Comparison of ENCODE assay signal across 21 cellular contexts in the genomic region with DNA sequence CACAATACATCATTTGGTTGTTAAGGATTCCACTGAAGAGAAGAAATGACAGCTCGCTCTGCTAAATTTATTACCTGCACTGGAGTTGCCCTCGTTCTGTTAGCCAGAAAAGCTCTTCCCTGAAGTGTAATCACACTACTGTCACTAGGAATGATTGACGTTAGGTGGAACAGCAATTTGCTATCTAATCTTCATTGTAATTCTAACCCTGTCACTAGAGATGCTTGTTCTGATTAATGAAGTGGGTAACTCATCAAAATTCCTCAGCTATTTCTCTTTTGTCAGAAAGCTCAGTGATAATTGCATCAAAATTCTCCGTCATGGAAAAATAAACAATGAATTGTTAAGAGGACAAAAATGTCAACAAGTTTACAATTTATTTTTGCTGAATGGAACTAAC. TPM values are rescaled to one million over a fixed set of nuclear protein-coding genes. Genes with fewer than 3 reads are reported as not detected.
DNase-seq lines count a peak whose midpoint lies in the region; ATAC-seq and TF ChIP-seq lines count a peak whose summit lies in the region.
"Had no signal": no experiment of that assay in that cellular context is flagged by ENCODE, and none has a peak within 500 bp of the region (broad histone marks: within the 10 kb centered on the region; RNA-seq: fewer than 3 reads in every experiment).

No MANE protein-coding gene starts in this region.

- no peaks in the 10 kb centered on the region for H3F3A ChIP-seq in SK-N-SH (replicated peaks; ENCODE audit: insufficient read depth)

- no peaks in the 10 kb centered on the region for H3K27me3 Mint-ChIP-seq in HFFc6 (ENCODE audit: insufficient read depth)
- H3K27me3 Mint-ChIP-seq: CD4-positive, alpha-beta T cell had no signal

- TF ChIP-seq RAD21 in SK-N-SH (IDR thresholded peaks at IDR 0.05; ENCODE audit: low read length), result no peak

- H3K27ac ChIP-seq in SK-N-SH (ENCODE audit: low read depth in 2 of 2, low read length in 1 of 2), result no peak overlapping the region
- H3K27ac ChIP-seq: RWPE1, SJCRH30 had no signal

- 88% methylated on average over 4 of the region's 4 CpGs for WGBS in SK-N-SH (ENCODE audit: low lambda C conversion rate)

- CTCF ChIA-PET in SK-N-SH (lab: Yijun Ruan, JAX), result no interaction called here

- no peak for ATAC-seq in SK-N-SH treated with all-trans-retinoic acid at 6 μM for 48 hours
- ATAC-seq: GM12878 had no signal

- no peaks in the 10 kb centered on the region for H3K4me1 ChIP-seq in SK-N-SH (ENCODE audit: control insufficient read depth in 1 of 2, insufficient read depth in 2 of 2, low read depth in 1 of 2, low read length in 1 of 2)
- H3K4me1 ChIP-seq: HAP-1, SJCRH30 had no signal

- POLR2A ChIA-PET in SK-N-SH (lab: Yijun Ruan, JAX), result no interaction called here

- no peak for TF ChIP-seq CTCF in SK-N-SH (IDR thresholded peaks at IDR 0.05)
- no peak for TF ChIP-seq CTCF in HFFc6 (IDR thresholded peaks at IDR 0.05)

- H3K27ac Mint-ChIP-seq in HFFc6, result no peak overlapping the region
- H3K27ac Mint-ChIP-seq: CD4-positive, alpha-beta T cell had no signal

- H3K9me2 ChIP-seq in SK-N-SH, result no peaks in the 10 kb centered on the region

- H3K36me3 ChIP-seq in SK-N-SH (replicated peaks in 1 of 2; ENCODE audit: control insufficient read depth in 1 of 2, insufficient read depth in 2 of 2, low read length in 1 of 2), result no peaks in the 10 kb centered on the region
- H3K36me3 ChIP-seq: HAP-1, SJCRH30 had no signal

- H3K9ac ChIP-seq in SK-N-SH, result no peak overlapping the region

- no peaks in the 10 kb centered on the region for H3K36me3 Mint-ChIP-seq in HFFc6 (ENCODE audit: low read depth)

- no peak overlapping the region for H3K4me3 ChIP-seq in SK-N-SH (ENCODE audit: low read depth in 2 of 2, low read length in 1 of 2)
- H3K4me3 ChIP-seq: GM12878, HAP-1, SJCRH30 had no signal

- no peak overlapping the region for H2AFZ ChIP-seq in SK-N-SH (ENCODE audit: low read depth)

- H3K4me2 ChIP-seq in SK-N-SH, result no peak overlapping the region

- H4K20me1 ChIP-seq in SK-N-SH (ENCODE audit: insufficient read depth), result no peaks in the 10 kb centered on the region

- H3K9me3 Mint-ChIP-seq in HFFc6, result no peaks in the 10 kb centered on the region

- DNase-seq in SK-N-SH (no peak), HFFc6 (peak; percentile 1), left kidney (ENCODE audit: low read depth, low spot score) (peak; percentile 81), renal cortical epithelial cell (ENCODE audit: low read depth) (peak; percentile 12), AG20443 (ENCODE audit: low spot score) (no peak), NK-92 (lab: John Stamatoyannopoulos, UW; ENCODE audit: unreplicated experiment) (no peak), SHP77 (lab: John Stamatoyannopoulos, UW) (no peak)
- DNase-seq: Calu3; CD4-positive, alpha-beta T cell; DMS53; KG1; NCI-H1048; NCI-H1694; NCI-H446; NCI-H69; SJCRH30; SW 1271 had no signal

- H3K4me3 Mint-ChIP-seq in HFFc6, result no peak overlapping the region
- H3K4me3 Mint-ChIP-seq: CD4-positive, alpha-beta T cell had no signal

- peaks cover 8% of the 10 kb centered on the region for H3K4me1 Mint-ChIP-seq in HFFc6 (ENCODE audit: low read depth)

- H3K79me2 ChIP-seq in SK-N-SH (ENCODE audit: insufficient read depth), result no peaks in the 10 kb centered on the region

- TF ChIP-seq EP300 in SK-N-SH (IDR thresholded peaks at IDR 0.05; ENCODE audit: borderline replicate concordance in 1 of 2, low read depth in 1 of 2, low read length in 1 of 2), result no peak

- H3K27me3 ChIP-seq in SK-N-SH (ENCODE audit: insufficient read depth), result no peaks in the 10 kb centered on the region
- H3K27me3 ChIP-seq: SJCRH30 had no signal

- H3K9me3 ChIP-seq in SK-N-SH, result no peaks in the 10 kb centered on the region
- H3K9me3 ChIP-seq: HAP-1, SJCRH30 had no signal

TF ChIP-seq in SK-N-SH treated with all-trans-retinoic acid at 6 μM for 48 hours, 23 proteins besides CTCF, POLR2A, EP300 and RAD21:
- TF ChIP-seq ISL1 (CRISPR knock-in tag; IDR thresholded peaks at IDR 0.05) (peak; percentile 97), ZNF70 (CRISPR knock-in tag; IDR thresholded peaks at IDR 0.05) (no peak), OSR1 (CRISPR knock-in tag; IDR thresholded peaks at IDR 0.05) (no peak), ZNF8 (CRISPR knock-in tag; IDR thresholded peaks at IDR 0.05) (no peak)
- TF ChIP-seq, protein P1, sequence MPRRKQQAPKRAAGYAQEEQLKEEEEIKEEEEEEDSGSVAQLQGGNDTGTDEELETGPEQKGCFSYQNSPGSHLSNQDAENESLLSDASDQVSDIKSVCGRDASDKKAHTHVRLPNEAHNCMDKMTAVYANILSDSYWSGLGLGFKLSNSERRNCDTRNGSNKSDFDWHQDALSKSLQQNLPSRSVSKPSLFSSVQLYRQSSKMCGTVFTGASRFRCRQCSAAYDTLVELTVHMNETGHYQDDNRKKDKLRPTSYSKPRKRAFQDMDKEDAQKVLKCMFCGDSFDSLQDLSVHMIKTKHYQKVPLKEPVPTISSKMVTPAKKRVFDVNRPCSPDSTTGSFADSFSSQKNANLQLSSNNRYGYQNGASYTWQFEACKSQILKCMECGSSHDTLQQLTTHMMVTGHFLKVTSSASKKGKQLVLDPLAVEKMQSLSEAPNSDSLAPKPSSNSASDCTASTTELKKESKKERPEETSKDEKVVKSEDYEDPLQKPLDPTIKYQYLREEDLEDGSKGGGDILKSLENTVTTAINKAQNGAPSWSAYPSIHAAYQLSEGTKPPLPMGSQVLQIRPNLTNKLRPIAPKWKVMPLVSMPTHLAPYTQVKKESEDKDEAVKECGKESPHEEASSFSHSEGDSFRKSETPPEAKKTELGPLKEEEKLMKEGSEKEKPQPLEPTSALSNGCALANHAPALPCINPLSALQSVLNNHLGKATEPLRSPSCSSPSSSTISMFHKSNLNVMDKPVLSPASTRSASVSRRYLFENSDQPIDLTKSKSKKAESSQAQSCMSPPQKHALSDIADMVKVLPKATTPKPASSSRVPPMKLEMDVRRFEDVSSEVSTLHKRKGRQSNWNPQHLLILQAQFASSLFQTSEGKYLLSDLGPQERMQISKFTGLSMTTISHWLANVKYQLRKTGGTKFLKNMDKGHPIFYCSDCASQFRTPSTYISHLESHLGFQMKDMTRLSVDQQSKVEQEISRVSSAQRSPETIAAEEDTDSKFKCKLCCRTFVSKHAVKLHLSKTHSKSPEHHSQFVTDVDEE (CRISPR knock-in tag; IDR thresholded peaks at IDR 0.05), result no peak
TF ChIP-seq in SK-N-SH treated with all-trans-retinoic acid at 6 μM for 48 hours: peak in this region for 1.

TF ChIP-seq in SK-N-SH, 30 proteins besides CTCF, POLR2A, EP300 and RAD21:
- TF ChIP-seq GABPA (IDR thresholded peaks at IDR 0.05; ENCODE audit: low read depth) (no peak), RFX5 (IDR thresholded peaks at IDR 0.05; ENCODE audit: low read length) (no peak), RCOR1 (IDR thresholded peaks at IDR 0.05; ENCODE audit: low read length) (no peak), RXRA (IDR thresholded peaks at IDR 0.05; ENCODE audit: borderline replicate concordance, low read depth) (no peak)
- TF ChIP-seq, protein P2, sequence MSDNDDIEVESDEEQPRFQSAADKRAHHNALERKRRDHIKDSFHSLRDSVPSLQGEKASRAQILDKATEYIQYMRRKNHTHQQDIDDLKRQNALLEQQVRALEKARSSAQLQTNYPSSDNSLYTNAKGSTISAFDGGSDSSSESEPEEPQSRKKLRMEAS (IDR thresholded peaks at IDR 0.05; ENCODE audit: low read depth), result no peak
- TF ChIP-seq, protein P3, sequence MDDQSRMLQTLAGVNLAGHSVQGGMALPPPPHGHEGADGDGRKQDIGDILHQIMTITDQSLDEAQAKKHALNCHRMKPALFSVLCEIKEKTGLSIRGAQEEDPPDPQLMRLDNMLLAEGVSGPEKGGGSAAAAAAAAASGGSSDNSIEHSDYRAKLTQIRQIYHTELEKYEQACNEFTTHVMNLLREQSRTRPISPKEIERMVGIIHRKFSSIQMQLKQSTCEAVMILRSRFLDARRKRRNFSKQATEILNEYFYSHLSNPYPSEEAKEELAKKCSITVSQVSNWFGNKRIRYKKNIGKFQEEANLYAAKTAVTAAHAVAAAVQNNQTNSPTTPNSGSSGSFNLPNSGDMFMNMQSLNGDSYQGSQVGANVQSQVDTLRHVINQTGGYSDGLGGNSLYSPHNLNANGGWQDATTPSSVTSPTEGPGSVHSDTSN (IDR thresholded peaks at IDR 0.05), result no peak

RNA-seq across cellular contexts. Expression of a gene that starts 34.2 kb away (rescaled TPM):
- 3.1 and 5.5 TPM in 2 replicates for polyA plus RNA-seq in SK-N-SH (2012; rRNA removed)
- polyA plus RNA-seq in SK-N-SH (2012; cell fraction: cytosol; rRNA removed), result 1.7 and 2.1 TPM in 2 replicates
- 16.6 and 26.3 TPM in 2 replicates for polyA plus RNA-seq in SK-N-SH (2012; cell fraction: nucleus; rRNA removed)
- 1 to 10 TPM in 4 of 6 experiments, under 1 TPM in 2; 0.83 to 1.5 (median 1.2) TPM for total RNA-seq in HFFc6 (2021; fragmentation: NEBNext Ultra II Directional; extraction: Animal tissue kit (Norgen Biotek cat#: 25700))
- total RNA-seq in renal cortical epithelial cell, result 1.6 and 6.4 TPM in 2 replicates

RNA-seq across cellular contexts. Expression of a gene that starts 34.4 kb away (rescaled TPM):
- polyA plus RNA-seq in SK-N-SH (2012; rRNA removed), result 6.2 and 7.9 TPM in 2 replicates
- polyA plus RNA-seq in SK-N-SH (2012; cell fraction: cytosol; rRNA removed), result 7.4 and 7.6 TPM in 2 replicates
- polyA plus RNA-seq in SK-N-SH (2012; cell fraction: nucleus; rRNA removed), result 7.3 and 10.8 TPM in 2 replicates
- 10 to 100 TPM; 18.1 to 23.2 (median 22.0) TPM for total RNA-seq in HFFc6 (2021; fragmentation: NEBNext Ultra II Directional; extraction: Animal tissue kit (Norgen Biotek cat#: 25700))
- 21.0 and 24.3 TPM in 2 replicates for total RNA-seq in renal cortical epithelial cell

Comparison
In these comparisons a context has a peak if more than half of its experiments do, and no peak if none do; other contexts are left out.
1. DNase-seq: peak in HFFc6 (single experiment), left kidney (single experiment) and renal cortical epithelial cell (single experiment); none in SK-N-SH (single experiment), AG20443 (single experiment), NK-92 (single experiment) and SHP77 (0 of 2).